8 cellular contexts compared by ENCODE assay signal in genomic region chr3:48847053-48847585, GRCh38. TPM values are rescaled to one million over a fixed set of nuclear protein-coding genes. Genes with fewer than 3 reads are reported as not detected.
DNase-seq lines count a peak whose midpoint lies in the region; ATAC-seq and TF ChIP-seq lines count a peak whose summit lies in the region.

No MANE protein-coding gene starts in this region.

- ATAC-seq in GM19035 (IDR thresholded peaks at IDR 0.05; ENCODE audit: unreplicated experiment) (peak; percentile 30), HG03439 (IDR thresholded peaks at IDR 0.05; ENCODE audit: unreplicated experiment) (peak; percentile 34)

- H3K9me3 Mint-ChIP-seq in endodermal cell, result no peaks in the 10 kb centered on the region

- TF ChIP-seq CTCF in AG09309 (IDR thresholded peaks at IDR 0.05; ENCODE audit: control insufficient read depth, insufficient read depth, low read depth, low read length, missing control alignments) (no peak), endodermal cell (conservative IDR thresholded peaks at IDR 0.05) (no peak)

- peak overlapping the region; percentile 88 for H2BK15ac ChIP-seq in mesenchymal stem cell (ENCODE audit: low read depth, poor library complexity, severe bottlenecking)

- H3K36me3 ChIP-seq in endodermal cell (ENCODE audit: control insufficient read depth, insufficient read depth, low read length) (no peaks in the 10 kb centered on the region), mesenchymal stem cell (ENCODE audit: control insufficient read depth in 1 of 2, insufficient read depth in 2 of 2, low read depth in 1 of 2, low read length in 2 of 2) (peaks cover 0 to 3% of the 10 kb centered on the region in 2 experiments)

- H2AK5ac ChIP-seq in mesenchymal stem cell (ENCODE audit: low read length, severe bottlenecking), result no peak overlapping the region

- H4K91ac ChIP-seq in mesenchymal stem cell (ENCODE audit: low read length), result peak overlapping the region; percentile 64

- H3K9me3 ChIP-seq in endodermal cell (ENCODE audit: control insufficient read depth, low read length) (no peaks in the 10 kb centered on the region), mesenchymal stem cell (ENCODE audit: control insufficient read depth, low read length) (no peaks in the 10 kb centered on the region)

- H2BK120ac ChIP-seq in mesenchymal stem cell (ENCODE audit: low read depth, low read length), result peak overlapping the region; percentile 71

- peaks cover 6% of the 10 kb centered on the region for H3K79me1 ChIP-seq in mesenchymal stem cell (replicated peaks; ENCODE audit: low read length, poor library complexity, severe bottlenecking)

- DNase-seq in AG09309 (ENCODE audit: low read depth) (no peak), NCI-H774 (lab: John Stamatoyannopoulos, UW) (peak; percentile 11), endodermal cell (peak; percentile 91), mesenchymal stem cell (peak; percentile 83)
- peak; percentile 54 for DNase-seq in activated CD8-positive, alpha-beta memory T cell treated with anti-CD3 and anti-CD28 coated beads, Interleukin-2, amount 50 U/mL, for 4 hours
- peak; percentile 5 for DNase-seq in stimulated activated CD8-positive, alpha-beta memory T cell treated with anti-CD3 and anti-CD28 coated beads, Interleukin-12 subunit alpha, Interleukin-12 subunit beta, amount 100 ng/mL, for 24 hours (ENCODE audit: extremely low read depth)

- peaks cover 6% of the 10 kb centered on the region for H3K4me1 ChIP-seq in endodermal cell (ENCODE audit: control insufficient read depth, insufficient read depth, low read length)
- peaks cover 11% of the 10 kb centered on the region for H3K4me1 ChIP-seq in mesenchymal stem cell (ENCODE audit: control insufficient read depth, insufficient read depth, low read depth, low read length)

- peak overlapping the region; percentile 71 for H3K4me2 ChIP-seq in mesenchymal stem cell (ENCODE audit: low read length, poor library complexity, severe bottlenecking)

- H3K4me3 ChIP-seq in AG09309 (ENCODE audit: control insufficient read depth, low read depth, low read length) (peak overlapping the region; percentile 83), endodermal cell (ENCODE audit: low read length) (peak overlapping the region; percentile 81), mesenchymal stem cell (ENCODE audit: insufficient read depth in 1 of 2, low read depth in 1 of 2, low read length in 2 of 2) (peak overlapping the region; percentile 90 to 96)

- peak overlapping the region; percentile 65 for H2AFZ ChIP-seq in mesenchymal stem cell (ENCODE audit: low read depth, low read length)

- peak overlapping the region; percentile 24 to 77 for H2BK12ac ChIP-seq in mesenchymal stem cell (ENCODE audit: low read length in 2 of 2)

- peak overlapping the region in 1 of 2 experiments; percentile 66 for H3K23ac ChIP-seq in mesenchymal stem cell (ENCODE audit: low read length in 2 of 2)

- WGBS in endodermal cell (ENCODE audit: insufficient coverage in 1 of 2, insufficient read length in 1 of 2), 2 experiments, result 0 to 2% methylated on average over 24 to 50 of the region's 50 CpGs
- WGBS in mesenchymal stem cell, result under 1% methylated on average over 47 of the region's 50 CpGs

- H3K4me3 Mint-ChIP-seq in endodermal cell, result peak overlapping the region; percentile 77

- peak overlapping the region; percentile 79 for H4K8ac ChIP-seq in mesenchymal stem cell (ENCODE audit: low read length)

- H3K27me3 ChIP-seq in endodermal cell (ENCODE audit: control insufficient read depth, insufficient read depth, low read length, poor library complexity, severe bottlenecking) (no peaks in the 10 kb centered on the region), mesenchymal stem cell (ENCODE audit: control insufficient read depth in 1 of 2, insufficient read depth in 1 of 2, low read length in 2 of 2) (no peaks in the 10 kb centered on the region)

- H3K27ac ChIP-seq in endodermal cell (ENCODE audit: low read depth, low read length) (no peak overlapping the region), mesenchymal stem cell (ENCODE audit: low read length, poor library complexity, severe bottlenecking) (peak overlapping the region; percentile 5)

- peak overlapping the region; percentile 61 for H3K27ac Mint-ChIP-seq in endodermal cell

- H3K27me3 Mint-ChIP-seq in endodermal cell (ENCODE audit: insufficient read depth), result peaks cover 3% of the 10 kb centered on the region

- peak overlapping the region; percentile 49 for H3K9ac ChIP-seq in endodermal cell (ENCODE audit: extremely low read depth, low read length, poor library complexity, severe bottlenecking)
- peak overlapping the region; percentile 93 for H3K9ac ChIP-seq in mesenchymal stem cell (ENCODE audit: low read length)

- peaks cover 26% of the 10 kb centered on the region for H3K4me1 Mint-ChIP-seq in endodermal cell

- H3K4ac ChIP-seq in mesenchymal stem cell (ENCODE audit: low read depth in 1 of 2, low read length in 2 of 2), result peak overlapping the region; percentile 53 to 98

- H2BK5ac ChIP-seq in mesenchymal stem cell (ENCODE audit: low read depth, low read length, poor library complexity, severe bottlenecking), result no peak overlapping the region

- H3K14ac ChIP-seq in mesenchymal stem cell (ENCODE audit: low read length in 2 of 2), result peak overlapping the region in 1 of 2 experiments; percentile 94

- peak overlapping the region; percentile 37 to 92 for H3K18ac ChIP-seq in mesenchymal stem cell (ENCODE audit: low read depth in 1 of 2, low read length in 2 of 2)

- H3K36me3 Mint-ChIP-seq in endodermal cell (ENCODE audit: low read depth), result no peaks in the 10 kb centered on the region

RNA-seq across cellular contexts. Expression of gene PRKAR2A, which starts 0.6 kb away (rescaled TPM):
- 10 to 100 TPM; 38.9 to 41.2 TPM for total RNA-seq in endodermal cell
- 23.1 TPM for polyA plus RNA-seq in endodermal cell (2013, experiment 1 of 2)
- polyA plus RNA-seq in endodermal cell (2013, experiment 2 of 2), result 23.4 TPM
- polyA plus RNA-seq in mesenchymal stem cell (2013, experiment 1 of 2), result 40.5 TPM
- 41.5 TPM for polyA plus RNA-seq in mesenchymal stem cell (2013, experiment 2 of 2)

RNA-seq across cellular contexts. Expression of gene SLC25A20, which starts 51.6 kb away (rescaled TPM):
- total RNA-seq in endodermal cell, result 1 to 10 TPM; 5.0 to 6.7 TPM
- 10.5 TPM for polyA plus RNA-seq in endodermal cell (2013, experiment 1 of 2)
- 8.4 TPM for polyA plus RNA-seq in endodermal cell (2013, experiment 2 of 2)
- polyA plus RNA-seq in mesenchymal stem cell (2013, experiment 1 of 2), result 11.0 TPM
- 11.6 TPM for polyA plus RNA-seq in mesenchymal stem cell (2013, experiment 2 of 2)
